ENCODE assay signal across 5 cellular contexts in genomic region chr4:16569790-16570189, GRCh38.
"Had no signal": no experiment of that assay in that cellular context is flagged by ENCODE, and none has a peak within 500 bp of the region (broad histone marks: within the 10 kb centered on the region; RNA-seq: fewer than 3 reads in every experiment).

No MANE protein-coding gene starts in this region.

- H3K4me3 ChIP-seq: GM23338, K562 had no signal

- H3K4me3 Mint-ChIP-seq: GM23338, H9 had no signal

- H3K9me3 Mint-ChIP-seq: GM23338, H9 had no signal

- ATAC-seq: GM23338, K562 had no signal

- H3K27ac Mint-ChIP-seq: GM23338, H9 had no signal

- DNase-seq: H9, HCEC 1CT, IMR-90 had no signal

- H3K4me1 Mint-ChIP-seq: GM23338, H9 had no signal
